In the genomic region with DNA sequence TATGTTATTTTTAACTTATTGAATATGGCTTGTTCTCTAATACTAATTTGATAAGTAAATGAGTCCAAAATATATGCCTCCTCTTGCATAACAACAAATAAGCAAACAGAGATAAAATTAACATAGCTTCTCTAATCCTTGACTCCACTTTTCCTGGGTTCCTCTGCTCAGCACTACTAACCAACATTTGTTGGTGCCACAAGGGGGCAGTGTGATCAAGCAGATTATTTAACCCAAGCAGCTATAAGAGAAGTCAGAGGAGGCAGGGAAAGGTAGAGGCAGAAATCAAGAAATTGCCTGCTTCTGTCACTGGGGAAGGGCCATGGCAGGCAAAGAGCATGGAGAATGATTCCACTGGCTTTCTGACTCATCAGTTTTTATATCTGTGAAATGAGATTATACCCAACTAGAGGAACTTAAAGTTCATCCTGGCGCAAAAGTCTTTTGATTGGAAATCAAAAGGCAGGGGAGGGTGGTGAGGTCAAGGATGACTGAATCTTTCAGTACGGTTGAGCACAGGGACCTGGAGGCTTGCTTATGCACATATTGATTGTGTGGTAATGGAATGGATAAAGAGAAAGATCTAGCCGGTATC, we compare ENCODE assay signal across 8 cellular contexts.
DNase-seq lines count a peak whose midpoint lies in the region; ATAC-seq, FAIRE-seq and TF ChIP-seq lines count a peak whose summit lies in the region.

No MANE protein-coding gene starts in this region.

- no peak overlapping the region for H3K27ac Mint-ChIP-seq in activated CD8-positive, alpha-beta T cell treated with anti-CD3 and anti-CD28 coated beads, Interleukin-2, amount 10 ng/mL, durations not matched to agents 7 days and 5 days

- CTCF ChIA-PET in activated CD8-positive, alpha-beta T cell treated with anti-CD3 and anti-CD28 coated beads, Interleukin-2, amount 10 ng/mL, durations not matched to agents 7 days and 5 days (lab: Charles Lee): interaction anchor here (0.7 to 10.1 kb wide), 23 partner anchors 8 to 799 kb away, joined by 3 to 373 read pairs (median 4); partner anchors contain the start of genes B4GALT4 and IGSF11

- no peak overlapping the region for H3K4me3 Mint-ChIP-seq in activated CD8-positive, alpha-beta T cell treated with anti-CD3 and anti-CD28 coated beads, Interleukin-2, amount 10 ng/mL, durations not matched to agents 7 days and 5 days

- no peaks in the 10 kb centered on the region for H3K36me3 Mint-ChIP-seq in activated CD8-positive, alpha-beta T cell treated with anti-CD3 and anti-CD28 coated beads, Interleukin-2, amount 10 ng/mL, durations not matched to agents 7 days and 5 days (ENCODE audit: low read depth)

- peaks cover 14% of the 10 kb centered on the region for H3K27me3 Mint-ChIP-seq in activated CD8-positive, alpha-beta T cell treated with anti-CD3 and anti-CD28 coated beads, Interleukin-2, amount 10 ng/mL, durations not matched to agents 7 days and 5 days (ENCODE audit: low read depth)

- DNase-seq in AG09319 (ENCODE audit: extremely low read depth, low read depth) (peak; percentile 29), NCI-H774 (lab: John Stamatoyannopoulos, UW) (peak; percentile 16), mucosa of gallbladder (ENCODE audit: low spot score) (peak; percentile 75)
- DNase-seq in activated CD8-positive, alpha-beta T cell treated with anti-CD3 and anti-CD28 coated beads, Interleukin-2, amount 10 ng/mL, durations not matched to agents 7 days and 5 days: peak; percentile 81
- DNase-seq in stimulated activated CD8-positive, alpha-beta memory T cell treated with anti-CD3 and anti-CD28 coated beads, Interleukin-7, amount 100 ng/mL, for 4 hours (ENCODE audit: low read depth in 2 of 2): peak; percentile 28 to 46

- ATAC-seq in GM18519 (IDR thresholded peaks at IDR 0.05; ENCODE audit: low FRiP score, unreplicated experiment) (peak; percentile 46), HG03280 (IDR thresholded peaks at IDR 0.05; ENCODE audit: unreplicated experiment) (peak; percentile 62)
- peak; percentile 70 for ATAC-seq in activated CD8-positive, alpha-beta T cell treated with anti-CD3 and anti-CD28 coated beads, Interleukin-2, amount 10 ng/mL, durations not matched to agents 7 days and 5 days

- peaks cover 9% of the 10 kb centered on the region for H3K4me1 Mint-ChIP-seq in activated CD8-positive, alpha-beta T cell treated with anti-CD3 and anti-CD28 coated beads, Interleukin-2, amount 10 ng/mL, durations not matched to agents 7 days and 5 days (ENCODE audit: low read depth)

- peak; percentile 78 for TF ChIP-seq CTCF in AG09319 (IDR thresholded peaks at IDR 0.05; ENCODE audit: low read depth, low read length)

- peak; percentile 60 for FAIRE-seq in endometrium (lab: Jason Lieb, UNC)

- no peaks in the 10 kb centered on the region for H3K9me3 Mint-ChIP-seq in activated CD8-positive, alpha-beta T cell treated with anti-CD3 and anti-CD28 coated beads, Interleukin-2, amount 10 ng/mL, durations not matched to agents 7 days and 5 days (ENCODE audit: insufficient read depth)

- POLR2A ChIA-PET in activated CD8-positive, alpha-beta T cell treated with anti-CD3 and anti-CD28 coated beads, Interleukin-2, amount 10 ng/mL, durations not matched to agents 7 days and 5 days (lab: Charles Lee): no interaction called here

Comparison
In these comparisons a context has a peak if more than half of its experiments do, and no peak if none do; other contexts are left out.
1. Peak in every context shown above with its lines: DNase-seq and ATAC-seq.
2. DNase-seq: peak in every context shown above with its lines; median percentile 81 in activated CD8-positive, alpha-beta T cell treated with anti-CD3 and anti-CD28 coated beads, Interleukin-2, amount 10 ng/mL, durations not matched to agents 7 days and 5 days; 75 in mucosa of gallbladder; 37 in stimulated activated CD8-positive, alpha-beta memory T cell treated with anti-CD3 and anti-CD28 coated beads, Interleukin-7, amount 100 ng/mL, for 4 hours; 29 in AG09319; 16 in NCI-H774.